14 cellular contexts compared by ENCODE assay signal in the genomic region with DNA sequence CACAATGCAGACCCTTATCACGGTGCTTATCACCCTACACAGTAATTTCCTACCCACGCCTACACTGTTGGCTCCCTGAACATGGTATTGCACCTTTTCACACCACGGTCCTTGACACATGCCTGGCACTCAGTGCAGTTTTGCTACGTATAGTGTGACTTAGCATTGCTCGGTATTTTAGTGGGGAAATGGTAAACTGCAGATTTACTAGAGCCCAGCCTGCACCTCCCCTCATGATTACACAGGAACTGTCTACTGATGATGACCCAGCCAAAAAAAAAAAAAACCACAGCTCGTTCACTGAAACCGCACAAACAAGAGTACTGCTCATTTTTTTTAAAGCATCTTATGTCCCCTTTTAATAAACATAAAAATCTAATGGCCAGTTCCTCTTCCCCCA.
DNase-seq lines count a peak whose midpoint lies in the region; ATAC-seq, FAIRE-seq and TF ChIP-seq lines count a peak whose summit lies in the region.
"Had no signal": no experiment of that assay in that cellular context is flagged by ENCODE, and none has a peak within 500 bp of the region (broad histone marks: within the 10 kb centered on the region; RNA-seq: fewer than 3 reads in every experiment).

No MANE protein-coding gene starts in this region.

- in situ Hi-C loops in HepG2 (cut with HindIII; ENCODE audit: extremely low pct_ligation_motif_present, low pct_unique_long_range_greater_than_20kb), result no loop called here

- intact Hi-C loops in tibial artery (cut with DNase I; ENCODE audit: low total_unique reads) (no loop called here), HepG2 (cut with micrococcal nuclease; ENCODE audit: unreplicated experiment) (loop anchor here (5.0 to 10.0 kb wide), 2 partner anchors 73 to 199 kb away; no protein-coding TSS in a partner anchor)

- peak overlapping the region in 6 of 11 experiments; percentile 24 to 98 (median 75); a peak in 6 of 22 replicates for H3K9ac ChIP-seq in BLaER1 treated with 17β-estradiol and CSF1 and Interleukin-3, amounts not matched to agents 10 nM and 100 nM
- no peak overlapping the region for H3K9ac ChIP-seq in HepG2 (ENCODE audit: insufficient read depth, low read depth, low read length)

- peak; percentile 91 for FAIRE-seq in GM12891 (lab: Jason Lieb, UNC)
- FAIRE-seq in HepG2 (lab: Jason Lieb, UNC), result no peak

- peak overlapping the region in 4 of 11 experiments; percentile 0 to 58 (median 48); a peak in 7 of 22 replicates for H3K27ac ChIP-seq in BLaER1 treated with 17β-estradiol and CSF1 and Interleukin-3, amounts not matched to agents 10 nM and 100 nM
- no peak overlapping the region for H3K27ac ChIP-seq in tibial artery
- H3K27ac ChIP-seq in HepG2 (ENCODE audit: extremely low read length, insufficient read depth, low read length), result no peak overlapping the region
- H3K27ac ChIP-seq: foreskin keratinocyte had no signal

- peak overlapping the region; percentile 50 for H3K27ac Mint-ChIP-seq in activated CD4-positive, alpha-beta memory T cell treated with anti-CD3 and anti-CD28 coated beads, Interleukin-2, amount 10 ng/mL, durations not matched to agents 7 days and 5 days
- peak overlapping the region; percentile 79 for H3K27ac Mint-ChIP-seq in memory B cell

- POLR2A ChIA-PET in activated CD4-positive, alpha-beta memory T cell treated with anti-CD3 and anti-CD28 coated beads, Interleukin-2, amount 10 ng/mL, durations not matched to agents 7 days and 5 days (lab: Charles Lee), result interaction anchor here (1.0 kb wide), 1 partner anchor 337 kb away, joined by 4 read pairs; no protein-coding TSS in a partner anchor
- POLR2A ChIA-PET in HepG2 (lab: Yijun Ruan, JAX), result no interaction called here

- H2AFZ ChIP-seq in HepG2 (ENCODE audit: low read length), result no peak overlapping the region

- no peak for TF ChIP-seq EP300 in HepG2 (IDR thresholded peaks at IDR 0.05; ENCODE audit: low read depth in 2 of 2, low read length in 2 of 2)
- no peak for TF ChIP-seq EP300 in HepG2 (CRISPR knock-in tag; IDR thresholded peaks at IDR 0.05; ENCODE audit: borderline replicate concordance)

- TF ChIP-seq CTCF in tibial artery (IDR thresholded peaks at IDR 0.05) (no peak), HepG2 (CRISPR knock-in tag; IDR thresholded peaks at IDR 0.05) (no peak)

- H3K9me3 ChIP-seq in BLaER1 treated with 17β-estradiol and CSF1 and Interleukin-3, amounts not matched to agents 10 nM and 100 nM (replicated peaks in 1 of 11), result no peaks in the 10 kb centered on the region
- H3K9me3 ChIP-seq in tibial artery, result no peaks in the 10 kb centered on the region
- no peaks in the 10 kb centered on the region for H3K9me3 ChIP-seq in HepG2 (ENCODE audit: low read length)

- CTCF ChIA-PET in activated CD4-positive, alpha-beta memory T cell treated with anti-CD3 and anti-CD28 coated beads, Interleukin-2, amount 10 ng/mL, durations not matched to agents 7 days and 5 days (lab: Charles Lee), result interaction anchor here (0.7 to 1.1 kb wide), 3 partner anchors 200 to 360 kb away, joined by 3 to 5 read pairs (median 4); partner anchors contain the start of gene ZNF783
- CTCF ChIA-PET in HepG2 (lab: Yijun Ruan, JAX; ENCODE audit: low intra/inter-chr PET ratio, low total read pairs), result no interaction called here

- peak; percentile 8 for ATAC-seq in memory B cell (ENCODE audit: low read depth)
- no peak for ATAC-seq in HepG2
- no peak for ATAC-seq in GM21367 (IDR thresholded peaks at IDR 0.05; ENCODE audit: unreplicated experiment)
- ATAC-seq: foreskin keratinocyte had no signal

- H3K36me3 ChIP-seq in BLaER1 treated with 17β-estradiol and CSF1 and Interleukin-3, amounts not matched to agents 10 nM and 100 nM, result peaks cover 44 to 58% (median 51%) of the 10 kb centered on the region in 11 experiments
- H3K36me3 ChIP-seq in tibial artery, result peaks cover 37 to 46% (median 45%) of the 10 kb centered on the region in 3 donors
- peaks cover 21 to 46% of the 10 kb centered on the region in 2 experiments for H3K36me3 ChIP-seq in HepG2 (replicated peaks in 1 of 2; ENCODE audit: control insufficient read depth in 1 of 2, insufficient read depth in 2 of 2, low read length in 2 of 2)

- H3K4me1 ChIP-seq in BLaER1 treated with 17β-estradiol and CSF1 and Interleukin-3, amounts not matched to agents 10 nM and 100 nM, result peaks cover 23 to 41% (median 35%) of the 10 kb centered on the region in 10 experiments
- peaks cover 3 to 34% (median 14%) of the 10 kb centered on the region in 4 donors for H3K4me1 ChIP-seq in tibial artery
- peaks cover 14% of the 10 kb centered on the region for H3K4me1 ChIP-seq in HepG2 (ENCODE audit: insufficient read depth, low read length)
- H3K4me1 ChIP-seq: foreskin keratinocyte had no signal

- H3K4me2 ChIP-seq in BLaER1 treated with 17β-estradiol and CSF1 and Interleukin-3, amounts not matched to agents 10 nM and 100 nM, result peak overlapping the region; percentile 4 to 97 (median 90); a peak in 16 of 22 replicates
- no peak overlapping the region for H3K4me2 ChIP-seq in HepG2 (ENCODE audit: low read depth, low read length)

- peaks cover 23% of the 10 kb centered on the region for H3K79me2 ChIP-seq in HepG2 (ENCODE audit: insufficient read depth, low read length)

- peaks cover 47% of the 10 kb centered on the region for H3K36me3 Mint-ChIP-seq in activated CD4-positive, alpha-beta memory T cell treated with anti-CD3 and anti-CD28 coated beads, Interleukin-2, amount 10 ng/mL, durations not matched to agents 7 days and 5 days (ENCODE audit: low read depth)
- H3K36me3 Mint-ChIP-seq in memory B cell, result peaks cover 27% of the 10 kb centered on the region

- TF ChIP-seq RAD21 in HepG2 (CRISPR knock-in tag; IDR thresholded peaks at IDR 0.05), result no peak

- H3K27me3 Mint-ChIP-seq in activated CD4-positive, alpha-beta memory T cell treated with anti-CD3 and anti-CD28 coated beads, Interleukin-2, amount 10 ng/mL, durations not matched to agents 7 days and 5 days, result peaks cover 10% of the 10 kb centered on the region
- peaks cover 2% of the 10 kb centered on the region for H3K27me3 Mint-ChIP-seq in memory B cell

- no peak overlapping the region for H3K4me3 ChIP-seq in BLaER1 treated with 17β-estradiol and CSF1 and Interleukin-3, amounts not matched to agents 10 nM and 100 nM
- no peak overlapping the region for H3K4me3 ChIP-seq in tibial artery
- no peak overlapping the region for H3K4me3 ChIP-seq in HepG2 (replicated peaks in 1 of 3; ENCODE audit: insufficient read depth in 1 of 3, low read depth in 2 of 3, low read length in 3 of 3)

- WGBS in HepG2 (ENCODE audit: low lambda C conversion rate), result 93% methylated on average over 7 of the region's 7 CpGs

- TF ChIP-seq POLR2A in GM12891 (IDR thresholded peaks at IDR 0.05; ENCODE audit: low read depth, low read length), result no peak
- no peak for TF ChIP-seq POLR2A in HepG2 (IDR thresholded peaks at IDR 0.05; ENCODE audit: insufficient read depth in 1 of 2, low read depth in 2 of 2, low read length in 2 of 2)

- DNase-seq in GM12891 (ENCODE audit: insufficient read length, low spot score), result no peak
- DNase-seq in activated CD4-positive, alpha-beta memory T cell treated with anti-CD3 and anti-CD28 coated beads, Interleukin-2, amount 10 ng/mL, durations not matched to agents 7 days and 5 days, result peak; percentile 40
- DNase-seq in memory B cell (ENCODE audit: low spot score in 2 of 2), result no peak
- no peak for DNase-seq in tibial artery
- no peak for DNase-seq in HepG2 (ENCODE audit: low spot score)
- no peak for DNase-seq in mucosa of gallbladder (ENCODE audit: low spot score)
- DNase-seq: COR-L47, foreskin keratinocyte, NCI-H1105, NCI-H748 treated with DMSO at 0.1 percent for 48 hours, occipital lobe, trophoblast cell had no signal

- H3K4me3 Mint-ChIP-seq in activated CD4-positive, alpha-beta memory T cell treated with anti-CD3 and anti-CD28 coated beads, Interleukin-2, amount 10 ng/mL, durations not matched to agents 7 days and 5 days, result peak overlapping the region; percentile 45
- peak overlapping the region; percentile 32 for H3K4me3 Mint-ChIP-seq in memory B cell

- H3K27me3 ChIP-seq in BLaER1 treated with 17β-estradiol and CSF1 and Interleukin-3, amounts not matched to agents 10 nM and 100 nM, result no peaks in the 10 kb centered on the region
- no peaks in the 10 kb centered on the region for H3K27me3 ChIP-seq in tibial artery
- no peaks in the 10 kb centered on the region for H3K27me3 ChIP-seq in HepG2 (ENCODE audit: control insufficient read depth in 1 of 2, insufficient read depth in 2 of 2, low read length in 2 of 2)
- H3K27me3 ChIP-seq: foreskin keratinocyte had no signal

- no peaks in the 10 kb centered on the region for H3K9me3 Mint-ChIP-seq in activated CD4-positive, alpha-beta memory T cell treated with anti-CD3 and anti-CD28 coated beads, Interleukin-2, amount 10 ng/mL, durations not matched to agents 7 days and 5 days
- no peaks in the 10 kb centered on the region for H3K9me3 Mint-ChIP-seq in memory B cell

- H4K20me1 ChIP-seq in BLaER1 treated with 17β-estradiol and CSF1 and Interleukin-3, amounts not matched to agents 10 nM and 100 nM, result peaks cover 17 to 73% (median 50%) of the 10 kb centered on the region in 11 experiments; a peak in 21 of 22 replicates
- H4K20me1 ChIP-seq in HepG2 (ENCODE audit: insufficient read depth, low read length), result peaks cover 16% of the 10 kb centered on the region

- no TSS peak for BruUV-seq in HepG2 (replicated peaks; lab: Mats Ljungman, UMichigan)

- peaks cover 41% of the 10 kb centered on the region for H3K4me1 Mint-ChIP-seq in activated CD4-positive, alpha-beta memory T cell treated with anti-CD3 and anti-CD28 coated beads, Interleukin-2, amount 10 ng/mL, durations not matched to agents 7 days and 5 days
- peaks cover 34% of the 10 kb centered on the region for H3K4me1 Mint-ChIP-seq in memory B cell

TF ChIP-seq in GM12891, 5 proteins besides CTCF, POLR2A, EP300 and RAD21:
- no peak for TF ChIP-seq TAF1 (IDR thresholded peaks at IDR 0.05; ENCODE audit: low read depth, low read length)
- TF ChIP-seq POU2F2 (IDR thresholded peaks at IDR 0.05; ENCODE audit: low read depth, low read length), result no peak
- TF ChIP-seq POLR2AphosphoS5 (IDR thresholded peaks at IDR 0.05; ENCODE audit: low read depth, low read length), result no peak
- TF ChIP-seq PAX5 (IDR thresholded peaks at IDR 0.05; ENCODE audit: insufficient read depth, low read length, severe bottlenecking), result no peak
- 0 out of 2 replicates have a peak, but pooled peaks have one; percentile 22 for TF ChIP-seq SPI1 (IDR thresholded peaks at IDR 0.05; ENCODE audit: low read depth, low read length)
TF ChIP-seq in GM12891: peak in this region for 1.

TF ChIP-seq in HepG2, 621 proteins besides CTCF, POLR2A, EP300 and RAD21 (continues in another document):
- TF ChIP-seq ZNF644 (CRISPR knock-in tag; IDR thresholded peaks at IDR 0.05; ENCODE audit: low read depth) (no peak), ZNF790 (CRISPR knock-in tag; IDR thresholded peaks at IDR 0.05; ENCODE audit: borderline replicate concordance) (no peak), ZNF337 (CRISPR knock-in tag; IDR thresholded peaks at IDR 0.05; ENCODE audit: borderline replicate concordance, low read depth) (no peak), MED1 (CRISPR knock-in tag; IDR thresholded peaks at IDR 0.05) (no peak), ZSCAN30 (CRISPR knock-in tag; IDR thresholded peaks at IDR 0.05) (no peak), ZNF879 (CRISPR knock-in tag; IDR thresholded peaks at IDR 0.05) (no peak), NFRKB (IDR thresholded peaks at IDR 0.05) (no peak), ZNF747 (CRISPR knock-in tag; IDR thresholded peaks at IDR 0.05; ENCODE audit: borderline replicate concordance) (no peak)
